Comparison of ENCODE assay signal across 1 cellular context in the genomic region with DNA sequence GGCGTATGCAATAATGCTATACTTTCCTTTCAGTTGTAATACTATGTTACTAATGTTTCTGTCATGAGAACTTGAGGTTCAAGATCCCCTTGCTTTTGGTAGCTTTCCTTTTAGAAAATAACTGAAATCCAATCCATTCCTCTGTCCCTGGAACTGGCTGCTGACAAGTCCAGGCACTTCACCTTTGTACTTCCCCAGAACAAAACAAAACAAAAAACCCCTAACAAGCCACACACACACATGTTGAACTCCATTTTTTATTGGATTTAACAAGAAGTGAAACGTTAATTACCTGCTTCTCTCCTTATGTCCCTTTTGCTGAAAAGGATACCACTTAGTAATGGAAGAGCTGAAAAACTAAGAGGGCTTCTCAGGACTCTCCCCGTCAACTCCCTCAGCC.
TF ChIP-seq lines count a peak whose summit lies in the region.

No MANE protein-coding gene starts in this region.

TF ChIP-seq in HEK293, 187 proteins besides CTCF, POLR2A, EP300 and RAD21 (continued from another document):
- TF ChIP-seq, protein P1, sequence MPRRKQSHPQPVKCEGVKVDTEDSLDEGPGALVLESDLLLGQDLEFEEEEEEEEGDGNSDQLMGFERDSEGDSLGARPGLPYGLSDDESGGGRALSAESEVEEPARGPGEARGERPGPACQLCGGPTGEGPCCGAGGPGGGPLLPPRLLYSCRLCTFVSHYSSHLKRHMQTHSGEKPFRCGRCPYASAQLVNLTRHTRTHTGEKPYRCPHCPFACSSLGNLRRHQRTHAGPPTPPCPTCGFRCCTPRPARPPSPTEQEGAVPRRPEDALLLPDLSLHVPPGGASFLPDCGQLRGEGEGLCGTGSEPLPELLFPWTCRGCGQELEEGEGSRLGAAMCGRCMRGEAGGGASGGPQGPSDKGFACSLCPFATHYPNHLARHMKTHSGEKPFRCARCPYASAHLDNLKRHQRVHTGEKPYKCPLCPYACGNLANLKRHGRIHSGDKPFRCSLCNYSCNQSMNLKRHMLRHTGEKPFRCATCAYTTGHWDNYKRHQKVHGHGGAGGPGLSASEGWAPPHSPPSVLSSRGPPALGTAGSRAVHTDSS (tag by site-specific recombination; IDR thresholded peaks at IDR 0.05): no peak
- TF ChIP-seq GFI1B (tag by site-specific recombination; IDR thresholded peaks at IDR 0.05) (no peak), ZNF791 (tag by site-specific recombination; IDR thresholded peaks at IDR 0.05) (no peak), ZNF677 (tag by site-specific recombination; IDR thresholded peaks at IDR 0.05) (no peak), ZNF561 (tag by site-specific recombination; IDR thresholded peaks at IDR 0.05; ENCODE audit: borderline replicate concordance) (no peak), ZNF302 (tag by site-specific recombination; IDR thresholded peaks at IDR 0.05; ENCODE audit: low read depth) (no peak), PRDM1 (tag by site-specific recombination; IDR thresholded peaks at IDR 0.05) (peak; percentile 44; the same call in 1 of the 2 replicates), ZNF433 (tag by site-specific recombination; IDR thresholded peaks at IDR 0.05; ENCODE audit: low read depth) (no peak), SP7 (tag by site-specific recombination; IDR thresholded peaks at IDR 0.05) (no peak), SCRT2 (tag by site-specific recombination; IDR thresholded peaks at IDR 0.05) (peak; percentile 64; the same call in 1 of the 2 replicates), ZNF654 (tag by site-specific recombination; IDR thresholded peaks at IDR 0.05; ENCODE audit: low read depth) (no peak), ZNF768 (tag by site-specific recombination; IDR thresholded peaks at IDR 0.05) (no peak)
- TF ChIP-seq, protein P2, sequence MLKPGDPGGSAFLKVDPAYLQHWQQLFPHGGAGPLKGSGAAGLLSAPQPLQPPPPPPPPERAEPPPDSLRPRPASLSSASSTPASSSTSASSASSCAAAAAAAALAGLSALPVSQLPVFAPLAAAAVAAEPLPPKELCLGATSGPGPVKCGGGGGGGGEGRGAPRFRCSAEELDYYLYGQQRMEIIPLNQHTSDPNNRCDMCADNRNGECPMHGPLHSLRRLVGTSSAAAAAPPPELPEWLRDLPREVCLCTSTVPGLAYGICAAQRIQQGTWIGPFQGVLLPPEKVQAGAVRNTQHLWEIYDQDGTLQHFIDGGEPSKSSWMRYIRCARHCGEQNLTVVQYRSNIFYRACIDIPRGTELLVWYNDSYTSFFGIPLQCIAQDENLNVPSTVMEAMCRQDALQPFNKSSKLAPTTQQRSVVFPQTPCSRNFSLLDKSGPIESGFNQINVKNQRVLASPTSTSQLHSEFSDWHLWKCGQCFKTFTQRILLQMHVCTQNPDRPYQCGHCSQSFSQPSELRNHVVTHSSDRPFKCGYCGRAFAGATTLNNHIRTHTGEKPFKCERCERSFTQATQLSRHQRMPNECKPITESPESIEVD (tag by site-specific recombination; IDR thresholded peaks at IDR 0.05): peak; percentile 70
- TF ChIP-seq, protein P3, sequence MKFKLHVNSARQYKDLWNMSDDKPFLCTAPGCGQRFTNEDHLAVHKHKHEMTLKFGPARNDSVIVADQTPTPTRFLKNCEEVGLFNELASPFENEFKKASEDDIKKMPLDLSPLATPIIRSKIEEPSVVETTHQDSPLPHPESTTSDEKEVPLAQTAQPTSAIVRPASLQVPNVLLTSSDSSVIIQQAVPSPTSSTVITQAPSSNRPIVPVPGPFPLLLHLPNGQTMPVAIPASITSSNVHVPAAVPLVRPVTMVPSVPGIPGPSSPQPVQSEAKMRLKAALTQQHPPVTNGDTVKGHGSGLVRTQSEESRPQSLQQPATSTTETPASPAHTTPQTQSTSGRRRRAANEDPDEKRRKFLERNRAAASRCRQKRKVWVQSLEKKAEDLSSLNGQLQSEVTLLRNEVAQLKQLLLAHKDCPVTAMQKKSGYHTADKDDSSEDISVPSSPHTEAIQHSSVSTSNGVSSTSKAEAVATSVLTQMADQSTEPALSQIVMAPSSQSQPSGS (tag by site-specific recombination; IDR thresholded peaks at IDR 0.05; ENCODE audit: low read depth): no peak
